20 cellular contexts compared by ENCODE assay signal in the genomic region with DNA sequence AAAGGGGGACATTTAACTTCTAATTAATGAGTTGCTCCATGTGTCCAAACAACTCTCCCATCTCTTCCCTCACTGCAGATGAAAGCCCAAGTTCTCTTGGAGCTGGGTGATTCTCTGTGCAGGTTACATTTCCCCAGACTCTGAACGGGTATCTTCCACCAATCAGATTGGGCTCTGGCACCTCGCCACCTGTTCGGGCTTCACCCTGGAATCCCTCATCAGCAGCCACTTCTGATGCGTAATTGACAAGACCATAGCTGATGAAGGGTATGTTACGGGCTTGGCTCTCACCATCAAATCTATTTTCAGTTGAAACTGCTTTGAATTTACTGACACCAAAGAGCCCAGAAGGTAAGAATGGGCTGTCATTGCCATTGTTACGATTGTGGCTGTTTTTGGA.
"Had no signal": no experiment of that assay in that cellular context is flagged by ENCODE, and none has a peak within 500 bp of the region (broad histone marks: within the 10 kb centered on the region; RNA-seq: fewer than 3 reads in every experiment).

No MANE protein-coding gene starts in this region.

- ATAC-seq: activated T-helper 17 cell treated with anti-CD3 and anti-CD28 coated beads, Interleukin-2, amount 50 U/mL, for 72 hours; PC-3; T-cell had no signal

- DNase-seq: activated CD4-positive, alpha-beta memory T cell treated with anti-CD3 and anti-CD28 coated beads for 36 hours; activated CD4-positive, alpha-beta T cell treated with anti-CD3 and anti-CD28 coated beads, Interleukin-2, amount 10 ng/mL, durations not matched to agents 7 days and 5 days; activated CD4-positive, CD25-positive, alpha-beta regulatory T cell; activated gamma-delta T cell; activated naive CD4-positive, alpha-beta T cell treated with anti-CD3 and anti-CD28 coated beads for 36 hours; activated T-cell treated with anti-CD3 and anti-CD28 coated beads for 4 hours; activated T-cell treated with anti-CD3 and anti-CD28 coated beads, Interleukin-2, amount 50 U/mL, for 48 hours; amygdala; cerebellar nuclear complex; KG1; NCI-H146; NCI-H187 treated with DMSO at 0.1 percent for 48 hours; NCI-H2081 treated with DMSO at 0.1 percent for 48 hours; NCI-H510A treated with DMSO at 0.1 percent for 48 hours; PC-3; SIG-M5; T-cell; T-helper 2 cell; T1000 had no signal
